10 cellular contexts compared by ENCODE assay signal in genomic region chr7:66859794-66860645, GRCh38.
DNase-seq lines count a peak whose midpoint lies in the region; TF ChIP-seq lines count a peak whose summit lies in the region.
"Had no signal": no experiment of that assay in that cellular context is flagged by ENCODE, and none has a peak within 500 bp of the region (broad histone marks: within the 10 kb centered on the region; RNA-seq: fewer than 3 reads in every experiment).

No MANE protein-coding gene starts in this region.

- in situ Hi-C loops in GM13976 (cut with MboI; ENCODE audit: low sequenced_read_pairs, unreplicated experiment): no loop called here

- DNase-seq in DMS53 (lab: John Stamatoyannopoulos, UW) (peak; percentile 90), NCI-H510A (lab: John Stamatoyannopoulos, UW) (peak; percentile 60), amniotic epithelial cell (ENCODE audit: low read depth) (peak; percentile 11), myocyte (ENCODE audit: low read depth) (peak; percentile 46), NCI-H1092 treated with DMSO at 0.1 percent for 48 hours (lab: John Stamatoyannopoulos, UW) (no peak), GM13976 (ENCODE audit: low spot score) (no peak), SIG-M5 treated with dmso at 0.1 percent for 504 hours (lab: John Stamatoyannopoulos, UW; ENCODE audit: unreplicated experiment) (no peak), NCI-H1048 (lab: John Stamatoyannopoulos, UW) (no peak)
- DNase-seq: CD8-positive, alpha-beta memory T cell; stomach had no signal

- TF ChIP-seq CTCF in GM13976 (IDR thresholded peaks at IDR 0.05; ENCODE audit: borderline replicate concordance, control extremely low read depth, extremely low read depth, insufficient read depth, missing control alignments): no peak

Comparison
In these comparisons a context has a peak if more than half of its experiments do, and no peak if none do; other contexts are left out.
1. DNase-seq: peak in DMS53 (single experiment), NCI-H510A (single experiment), amniotic epithelial cell (single experiment) and myocyte (single experiment); none in NCI-H1092 treated with DMSO at 0.1 percent for 48 hours (single experiment), GM13976 (single experiment), SIG-M5 treated with dmso at 0.1 percent for 504 hours (single experiment) and NCI-H1048 (single experiment).